In the genomic region with DNA sequence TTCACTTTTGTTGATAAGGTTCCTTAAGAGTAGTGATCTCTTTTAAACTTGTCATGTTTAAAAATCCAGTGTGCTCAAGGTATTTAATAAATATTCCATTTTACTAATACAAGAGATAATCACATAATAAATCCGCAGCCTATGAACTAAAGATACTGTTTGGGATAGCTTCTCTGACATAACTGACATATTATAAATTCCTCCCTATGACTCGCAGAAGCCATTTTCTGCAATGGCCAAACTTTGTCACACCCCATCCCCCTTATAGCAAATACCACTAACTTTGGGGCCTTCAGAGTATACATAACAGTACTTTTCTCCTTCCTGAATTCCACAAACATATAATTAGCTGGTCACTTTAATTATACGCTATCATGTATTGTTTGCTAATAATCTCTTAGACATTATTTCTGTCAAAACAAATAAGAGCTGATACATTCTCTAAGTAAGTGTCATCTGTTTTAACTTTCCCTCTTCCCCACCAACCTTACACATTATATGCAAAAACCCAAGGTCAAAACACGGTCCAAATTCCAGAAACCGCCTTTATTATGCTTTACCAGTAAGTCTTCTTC, we compare ENCODE assay signal across 8 cellular contexts. TPM values are rescaled to one million over a fixed set of nuclear protein-coding genes. Genes with fewer than 3 reads are reported as not detected.
DNase-seq lines count a peak whose midpoint lies in the region; ATAC-seq, FAIRE-seq and TF ChIP-seq lines count a peak whose summit lies in the region.

No MANE protein-coding gene starts in this region.

- no peaks in the 10 kb centered on the region for H3K9me3 Mint-ChIP-seq in mesothelial cell of epicardium

- H3K4me1 ChIP-seq in BLaER1 treated with 17β-estradiol and CSF1 and Interleukin-3, amounts not matched to agents 10 nM and 100 nM, result peaks cover 32 to 41% (median 34%) of the 10 kb centered on the region in 10 experiments
- peaks cover 2% of the 10 kb centered on the region; the same call in 1 of the 2 replicates for H3K4me1 ChIP-seq in IMR-90 (ENCODE audit: control insufficient read depth, insufficient read depth, low read length)
- peaks cover 6 to 8% of the 10 kb centered on the region in 2 experiments; a peak in 3 of 5 replicates for H3K4me1 ChIP-seq in K562 (replicated peaks in 1 of 2; ENCODE audit: control insufficient read depth in 2 of 2, insufficient read depth in 2 of 2, low read length in 2 of 2)

- peak overlapping the region; percentile 64 for H4K91ac ChIP-seq in IMR-90 (ENCODE audit: insufficient read depth, low read depth, low read length)

- no peak overlapping the region for H2BK15ac ChIP-seq in IMR-90 (ENCODE audit: low read depth, low read length)

- H3K79me1 ChIP-seq in IMR-90 (ENCODE audit: low read depth in 1 of 2, low read length in 2 of 2), result peaks cover 8 to 17% of the 10 kb centered on the region in 2 experiments

- peaks cover 46% of the 10 kb centered on the region for H3K79me2 ChIP-seq in K562 (ENCODE audit: control insufficient read depth, insufficient read depth, low read length)

- CTCF ChIA-PET in IMR-90 (lab: Yijun Ruan, JAX), result interaction anchor here (2.8 kb wide), 1 partner anchor 93 kb away, joined by 15 read pairs; no protein-coding TSS in a partner anchor
- CTCF ChIA-PET in K562 (lab: Yijun Ruan, JAX; ENCODE audit: low intra/inter-chr PET ratio), result no interaction called here

- H3K27me3 Mint-ChIP-seq in mesothelial cell of epicardium (ENCODE audit: low read depth), result no peaks in the 10 kb centered on the region

- H2AK5ac ChIP-seq in IMR-90 (ENCODE audit: low read depth, low read length), result no peak overlapping the region

- BruUV-seq in IMR-90 (replicated peaks; lab: Mats Ljungman, UMichigan) (no TSS peak), K562 (replicated peaks; lab: Mats Ljungman, UMichigan) (TSS peak; percentile 55)

- peak overlapping the region; percentile 77; the same call in 1 of the 2 replicates for H3K4ac ChIP-seq in IMR-90 (ENCODE audit: low read depth, low read length)

- no peaks in the 10 kb centered on the region for H4K20me1 ChIP-seq in BLaER1 treated with 17β-estradiol and CSF1 and Interleukin-3, amounts not matched to agents 10 nM and 100 nM
- H4K20me1 ChIP-seq in IMR-90 (ENCODE audit: insufficient read depth, low read length), result no peaks in the 10 kb centered on the region
- no peaks in the 10 kb centered on the region for H4K20me1 ChIP-seq in K562 (replicated peaks; ENCODE audit: control insufficient read depth, insufficient read depth, low read length)

- H3K4me3 ChIP-seq in BLaER1 treated with 17β-estradiol and CSF1 and Interleukin-3, amounts not matched to agents 10 nM and 100 nM, result peak overlapping the region; percentile 66 to 91 (median 80)
- H3K4me3 ChIP-seq in IMR-90 (ENCODE audit: insufficient read depth, low read depth, low read length) (peak overlapping the region; percentile 62), K562 (peak overlapping the region; percentile 73)

- no peaks in the 10 kb centered on the region for H3K9me1 ChIP-seq in IMR-90 (ENCODE audit: insufficient read depth, low read length)
- H3K9me1 ChIP-seq in K562 (ENCODE audit: control insufficient read depth, insufficient read depth, low read length), result no peaks in the 10 kb centered on the region

- POLR2A ChIA-PET in IMR-90 (lab: Charles Lee; ENCODE audit: unreplicated experiment), result no interaction called here
- POLR2A ChIA-PET in K562 (lab: Yijun Ruan, JAX), result interaction anchor here (1.0 to 2.1 kb wide), 2 partner anchors 18 to 71 kb away, joined by 3 to 13 read pairs; a partner anchor contains a TSS

- intact Hi-C loops in IMR-90 (cut with micrococcal nuclease) (loop anchor here (5.0 to 10.0 kb wide), 4 partner anchors 170 to 468 kb away; a partner anchor contains a TSS), K562 (cut with micrococcal nuclease) (loop anchor here (1.0 to 10.0 kb wide), 6 partner anchors 65 to 442 kb away; a partner anchor contains a TSS)

- no peak for TF ChIP-seq CTCF in IMR-90 (conservative IDR thresholded peaks at IDR 0.05; ENCODE audit: low read depth, low read length)
- no peak for TF ChIP-seq CTCF in K562 (IDR thresholded peaks at IDR 0.05 in 2 of 3, conservative IDR thresholded peaks at IDR 0.05 in 1 of 3; ENCODE audit: insufficient read depth in 2 of 3, low read depth in 1 of 3, low read length in 3 of 3)
- no peak for TF ChIP-seq CTCF in mesothelial cell of epicardium (IDR thresholded peaks at IDR 0.05; ENCODE audit: unreplicated experiment)

- peaks cover 0 to 17% (median 0%) of the 10 kb centered on the region in 11 experiments; a peak in 4 of 22 replicates for H3K36me3 ChIP-seq in BLaER1 treated with 17β-estradiol and CSF1 and Interleukin-3, amounts not matched to agents 10 nM and 100 nM
- no peaks in the 10 kb centered on the region for H3K36me3 ChIP-seq in IMR-90 (ENCODE audit: control insufficient read depth, insufficient read depth, low read length)
- H3K36me3 ChIP-seq in K562 (ENCODE audit: control insufficient read depth, insufficient read depth, low read length), result peaks cover 4% of the 10 kb centered on the region; the same call in 2 of the 3 replicates

- peak overlapping the region; percentile 85 to 99 (median 95) for H3K9ac ChIP-seq in BLaER1 treated with 17β-estradiol and CSF1 and Interleukin-3, amounts not matched to agents 10 nM and 100 nM
- H3K9ac ChIP-seq in IMR-90 (ENCODE audit: low read depth, low read length) (peak overlapping the region; percentile 60), K562 (ENCODE audit: insufficient read depth in 1 of 2, low read depth in 2 of 2, low read length in 2 of 2) (peak overlapping the region in 1 of 2 experiments; percentile 94; a peak in 2 of 4 replicates)

- H3K18ac ChIP-seq in IMR-90 (ENCODE audit: low read depth, low read length), result peak overlapping the region; percentile 8; the same call in 1 of the 2 replicates

- no peak overlapping the region for H4K5ac ChIP-seq in IMR-90 (ENCODE audit: low read depth, low read length)

- ATAC-seq in IMR-90 (ENCODE audit: low read depth) (no peak), K562 (no peak), HG03039 (IDR thresholded peaks at IDR 0.05; ENCODE audit: unreplicated experiment) (no peak), GM19324 (IDR thresholded peaks at IDR 0.05; ENCODE audit: low FRiP score, unreplicated experiment) (no peak)

- DNase-seq in IMR-90 (peak; percentile 28), K562 (ENCODE audit: extremely low read depth in 1 of 4, low spot score in 3 of 4) (peak in 2 of 4 experiments; percentile 50 to 53), mesothelial cell of epicardium (ENCODE audit: low spot score in 2 of 2, unreplicated experiment in 2 of 2) (no peak), hypothalamus (lab: John Stamatoyannopoulos, UW) (no peak), NCI-H146 (lab: John Stamatoyannopoulos, UW) (no peak)

- peak overlapping the region; percentile 5; the same call in 1 of the 2 replicates for H2BK120ac ChIP-seq in IMR-90 (ENCODE audit: low read depth, low read length)

- peak overlapping the region; percentile 25 to 92; a peak in 3 of 4 replicates for H4K8ac ChIP-seq in IMR-90 (ENCODE audit: low read depth in 2 of 2, low read length in 2 of 2)

- no peak for TF ChIP-seq EP300 in K562 (IDR thresholded peaks at IDR 0.05; ENCODE audit: low read length)

- peak overlapping the region; percentile 100 for H3K27ac Mint-ChIP-seq in mesothelial cell of epicardium

- WGBS in IMR-90 (ENCODE audit: extremely low coverage in 2 of 2, insufficient read length in 1 of 2), 2 experiments, result no CpG with 5 or more reads among the region's 5 CpGs
- 7% methylated on average over 5 of the region's 5 CpGs for WGBS in K562 (ENCODE audit: insufficient coverage, low coverage, missing lambda C conversion rate)

- in situ Hi-C loops in IMR-90 (cut with MboI; ENCODE audit: low sequenced_read_pairs) (loop anchor here (25.0 kb wide), 1 partner anchor 570 kb away; no protein-coding TSS in a partner anchor), K562 (cut with MboI) (no loop called here)

- H3K4me1 Mint-ChIP-seq in mesothelial cell of epicardium, result peaks cover 17% of the 10 kb centered on the region

- H2AFZ ChIP-seq in IMR-90 (replicated peaks; ENCODE audit: low read length, poor library complexity) (no peak overlapping the region), K562 (ENCODE audit: low read depth, low read length) (0 out of 2 replicates have a peak overlapping the region, but pooled peaks have one; percentile 96)

- TF ChIP-seq RAD21 in IMR-90 (IDR thresholded peaks at IDR 0.05; ENCODE audit: low read length), result no peak
- TF ChIP-seq RAD21 in K562 (CRISPR knock-in tag; conservative IDR thresholded peaks at IDR 0.05 in 1 of 2, IDR thresholded peaks at IDR 0.05 in 1 of 2), result no peak

- dilution Hi-C loops in IMR-90 (cut with HindIII; ENCODE audit: low sequenced_read_pairs, unreplicated experiment), result no loop called here

- H3K56ac ChIP-seq in IMR-90 (ENCODE audit: extremely low read depth, insufficient read depth, low read length), result peak overlapping the region; percentile 95

- H3K4me2 ChIP-seq in BLaER1 treated with 17β-estradiol and CSF1 and Interleukin-3, amounts not matched to agents 10 nM and 100 nM, result peak overlapping the region; percentile 69 to 94 (median 78)
- H3K4me2 ChIP-seq in IMR-90 (ENCODE audit: low read depth, low read length) (peak overlapping the region; percentile 17), K562 (ENCODE audit: insufficient read depth, low read length) (peak overlapping the region; percentile 91)

- H3K36me3 Mint-ChIP-seq in mesothelial cell of epicardium, result peaks cover 2% of the 10 kb centered on the region

- no peak for TF ChIP-seq POLR2A in IMR-90 (IDR thresholded peaks at IDR 0.05; ENCODE audit: low read depth, low read length)
- TF ChIP-seq POLR2A in K562 (conservative IDR thresholded peaks at IDR 0.05), result no peak

- no peaks in the 10 kb centered on the region for H3K27me3 ChIP-seq in BLaER1 treated with 17β-estradiol and CSF1 and Interleukin-3, amounts not matched to agents 10 nM and 100 nM
- H3K27me3 ChIP-seq in IMR-90 (ENCODE audit: control insufficient read depth, insufficient read depth, low read length) (no peaks in the 10 kb centered on the region), K562 (ENCODE audit: control insufficient read depth in 2 of 2, insufficient read depth in 2 of 2, low read length in 2 of 2) (no peaks in the 10 kb centered on the region)

- peak; percentile 52 for FAIRE-seq in K562 (lab: Jason Lieb, UNC)

- H2BK5ac ChIP-seq in IMR-90 (ENCODE audit: low read depth, low read length, poor library complexity, severe bottlenecking), result peak overlapping the region; percentile 52

- H3K27ac ChIP-seq in BLaER1 treated with 17β-estradiol and CSF1 and Interleukin-3, amounts not matched to agents 10 nM and 100 nM, result peak overlapping the region; percentile 82 to 98 (median 96); a peak in 21 of 22 replicates
- H3K27ac ChIP-seq in IMR-90 (ENCODE audit: insufficient read depth, low read length) (peak overlapping the region; percentile 82; the same call in 1 of the 2 replicates), K562 (ENCODE audit: extremely low read depth, low read depth, low read length) (peak overlapping the region; percentile 92)

- no peaks in the 10 kb centered on the region for H3K9me3 ChIP-seq in BLaER1 treated with 17β-estradiol and CSF1 and Interleukin-3, amounts not matched to agents 10 nM and 100 nM (replicated peaks in 1 of 11)
- H3K9me3 ChIP-seq in IMR-90 (ENCODE audit: control insufficient read depth, insufficient read depth, low read length) (no peaks in the 10 kb centered on the region), K562 (replicated peaks; ENCODE audit: control insufficient read depth, insufficient read depth, low read depth, low read length) (0 out of 2 replicates have a peak, but pooled peaks cover 1% of the 10 kb centered on the region)

- no peak overlapping the region for H2BK20ac ChIP-seq in IMR-90 (ENCODE audit: low read depth, low read length)

- H3K23ac ChIP-seq in IMR-90 (ENCODE audit: low read depth, low read length), result peak overlapping the region; percentile 11; the same call in 1 of the 2 replicates

- H3K14ac ChIP-seq in IMR-90 (replicated peaks; ENCODE audit: low read depth, low read length), result peak overlapping the region; percentile 60

- H3K4me3 Mint-ChIP-seq in mesothelial cell of epicardium, result peak overlapping the region; percentile 97

- H2AK9ac ChIP-seq in IMR-90 (replicated peaks; ENCODE audit: low read depth, low read length, poor library complexity), result no peak overlapping the region

RNA-seq across cellular contexts. Expression of a gene that starts 1.1 kb away (rescaled TPM):
- 12.0 and 17.5 TPM in 2 replicates for total RNA-seq in IMR-90 (2012; rRNA removed)
- polyA plus RNA-seq in IMR-90 (2012; rRNA removed), result 6.6 and 9.2 TPM in 2 replicates
- polyA plus RNA-seq in IMR-90 (2012; cell fraction: cytosol; rRNA removed), result 0.62 and 1.8 TPM in 2 replicates
- 1.2 and 12.8 TPM in 2 replicates for polyA plus RNA-seq in IMR-90 (2012; cell fraction: nucleus; rRNA removed; ENCODE audit: low replicate concordance)
- 16.8 and 49.2 TPM in 2 replicates for total RNA-seq in K562 (2011; cell fraction: chromatin; rRNA removed; ENCODE audit: low replicate concordance)
- 7.2 and 8.0 TPM in 2 replicates for total RNA-seq in K562 (2011; cell fraction: nucleolus; rRNA removed)
- 20.4 and 22.3 TPM in 2 replicates for total RNA-seq in K562 (2011; cell fraction: nucleoplasm; rRNA removed)
- 8.1 and 11.3 TPM in 2 replicates for total RNA-seq in K562 (2014; rRNA removed)
- 17.8 and 21.2 TPM in 2 replicates for total RNA-seq in K562 (2014; rRNA removed; fragmentation: Illumina TruSeq; extraction: Trizol)
- total RNA-seq in K562 (2015; rRNA removed; fragmentation: Illumina TruSeq; extraction: Trizol), result 12.1 and 13.3 TPM in 2 replicates
- 19.3 and 19.9 TPM in 2 replicates for total RNA-seq in K562 (2021)
- 29.1 and 31.9 TPM in 2 replicates for polyA plus RNA-seq in K562 (2011; rRNA removed)
- 4.6 and 13.5 TPM in 2 replicates for polyA plus RNA-seq in K562 (2011; cell fraction: cytosol; rRNA removed)
- polyA plus RNA-seq in K562 (2011; cell fraction: nucleus; rRNA removed), result 20.1 and 30.5 TPM in 2 replicates
- 15.9 and 25.5 TPM in 2 replicates for polyA plus RNA-seq in K562 (2012)
- polyA plus RNA-seq in K562 (2014; fragmentation: Illumina TruSeq; extraction: Trizol), result 15.4 and 17.0 TPM in 2 replicates
- 10 to 100 TPM; 51.1 to 61.1 TPM for polyA plus RNA-seq in K562 (2014; fragmentation: Nextera tagmentation; extraction: Ambion mirVana)
- polyA plus RNA-seq in K562 (2014; rRNA removed), result 13.2 and 19.1 TPM in 2 replicates
- 35.3 and 41.3 TPM in 2 replicates for polyA minus RNA-seq in K562 (2011; rRNA and poly(A)+ RNA removed)
- 6.4 and 6.7 TPM in 2 replicates for polyA minus RNA-seq in K562 (2011; cell fraction: cytosol; rRNA and poly(A)+ RNA removed)
- polyA minus RNA-seq in K562 (2011; cell fraction: nucleus; rRNA and poly(A)+ RNA removed), result 5.0 and 7.0 TPM in 2 replicates
- total RNA-seq in mesothelial cell of epicardium, result 9.4 to 10.1 TPM (median 9.8 TPM) in 3 replicates

RNA-seq across cellular contexts. Expression of a gene that starts 32.4 kb away (rescaled TPM):
- total RNA-seq in IMR-90 (2012; rRNA removed) (6.1 and 7.2 TPM in 2 replicates), K562 (2014; rRNA removed) (13.1 and 13.2 TPM in 2 replicates), K562 (2014; rRNA removed; fragmentation: Illumina TruSeq; extraction: Trizol) (20.7 and 24.3 TPM in 2 replicates), K562 (2015; rRNA removed; fragmentation: Illumina TruSeq; extraction: Trizol) (18.2 and 19.0 TPM in 2 replicates), K562 (2021) (13.8 and 15.7 TPM in 2 replicates), mesothelial cell of epicardium (3.3 to 5.5 TPM (median 4.1 TPM) in 3 replicates)
- polyA plus RNA-seq in IMR-90 (2012; rRNA removed) (3.3 TPM in 2 replicates), K562 (2011; rRNA removed) (28.9 and 32.6 TPM in 2 replicates), K562 (2014; fragmentation: Illumina TruSeq; extraction: Trizol) (19.4 and 23.5 TPM in 2 replicates), K562 (2014; fragmentation: Nextera tagmentation; extraction: Ambion mirVana) (10 to 100 TPM; 21.4 to 27.8 TPM), K562 (2014; rRNA removed) (18.1 and 18.9 TPM in 2 replicates)
- 0.22 and 0.37 TPM in 2 replicates for polyA plus RNA-seq in IMR-90 (2012; cell fraction: cytosol; rRNA removed)
- 0.70 and 7.0 TPM in 2 replicates for polyA plus RNA-seq in IMR-90 (2012; cell fraction: nucleus; rRNA removed; ENCODE audit: low replicate concordance)
- total RNA-seq in K562 (2011; cell fraction: chromatin; rRNA removed; ENCODE audit: low replicate concordance), result 24.9 and 68.1 TPM in 2 replicates
- total RNA-seq in K562 (2011; cell fraction: nucleolus; rRNA removed), result 16.0 and 22.9 TPM in 2 replicates
- total RNA-seq in K562 (2011; cell fraction: nucleoplasm; rRNA removed), result 24.2 and 24.8 TPM in 2 replicates
- polyA plus RNA-seq in K562 (2011; cell fraction: cytosol; rRNA removed), result 6.9 and 11.5 TPM in 2 replicates
- 27.4 and 34.7 TPM in 2 replicates for polyA plus RNA-seq in K562 (2011; cell fraction: nucleus; rRNA removed)
- polyA plus RNA-seq in K562 (2012), result 8.8 and 12.3 TPM in 2 replicates
- polyA minus RNA-seq in K562 (2011; rRNA and poly(A)+ RNA removed), result 37.6 and 39.6 TPM in 2 replicates
- polyA minus RNA-seq in K562 (2011; cell fraction: cytosol; rRNA and poly(A)+ RNA removed), result 6.2 and 11.1 TPM in 2 replicates
- polyA minus RNA-seq in K562 (2011; cell fraction: nucleus; rRNA and poly(A)+ RNA removed), result 23.6 and 40.1 TPM in 2 replicates

Comparison
In these comparisons a context has a peak if more than half of its experiments do, and no peak if none do; other contexts are left out.
1. H3K4me2 ChIP-seq: peak in every context shown above with its lines; median percentile 91 in K562; 78 in BLaER1 treated with 17β-estradiol and CSF1 and Interleukin-3, amounts not matched to agents 10 nM and 100 nM; 17 in IMR-90.